ENCODE assay signal across 19 cellular contexts in the genomic region with DNA sequence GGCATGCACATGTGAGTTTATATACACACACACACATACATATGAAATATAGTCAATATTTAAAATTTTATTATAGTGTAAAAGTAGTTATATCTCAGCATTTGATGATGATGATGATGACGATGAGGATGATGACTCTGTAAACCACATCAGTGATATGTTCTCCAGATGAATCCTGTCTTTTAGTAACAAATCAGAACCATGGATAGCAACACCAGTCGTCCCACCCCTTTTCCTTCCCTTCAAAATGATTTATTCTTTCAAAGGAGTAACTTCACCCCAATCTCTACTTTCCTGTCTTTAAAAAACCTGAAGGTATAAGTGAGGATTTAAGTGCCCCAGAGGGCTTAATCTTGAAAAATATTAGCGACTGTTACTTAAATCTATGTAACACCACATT.
DNase-seq lines count a peak whose midpoint lies in the region; ATAC-seq and TF ChIP-seq lines count a peak whose summit lies in the region.
"Had no signal": no experiment of that assay in that cellular context is flagged by ENCODE, and none has a peak within 500 bp of the region (broad histone marks: within the 10 kb centered on the region; RNA-seq: fewer than 3 reads in every experiment).

No MANE protein-coding gene starts in this region.

- POLR2A ChIA-PET in activated CD4-positive, alpha-beta memory T cell treated with anti-CD3 and anti-CD28 coated beads for 36 hours (lab: Charles Lee): no interaction called here

- no peaks in the 10 kb centered on the region for H3K27me3 Mint-ChIP-seq in GM23338 (ENCODE audit: insufficient read depth, low read depth, poor library complexity)
- no peaks in the 10 kb centered on the region for H3K27me3 Mint-ChIP-seq in activated T-cell treated with anti-CD3 and anti-CD28 coated beads, Interleukin-2, amount 50 U/mL, for 4 hours (ENCODE audit: low read depth)
- H3K27me3 Mint-ChIP-seq in activated CD4-positive, alpha-beta memory T cell treated with anti-CD3 and anti-CD28 coated beads for 36 hours: no peaks in the 10 kb centered on the region
- H3K27me3 Mint-ChIP-seq: activated naive CD8-positive, alpha-beta T cell treated with anti-CD3 and anti-CD28 coated beads for 36 hours; CD4-positive, CD25-positive, alpha-beta regulatory T cell had no signal

- no peaks in the 10 kb centered on the region; the same call in 1 of the 2 replicates for H3K79me2 ChIP-seq in GM23338 (replicated peaks; ENCODE audit: insufficient read depth)

- TF ChIP-seq CTCF in GM23338 (conservative IDR thresholded peaks at IDR 0.05; ENCODE audit: low read depth in 2 of 2): no peak

- peaks cover 10% of the 10 kb centered on the region; the same call in 2 of the 3 replicates for H3K36me3 Mint-ChIP-seq in GM23338 (ENCODE audit: low read depth)
- H3K36me3 Mint-ChIP-seq in activated T-cell treated with anti-CD3 and anti-CD28 coated beads, Interleukin-2, amount 50 U/mL, for 4 hours (ENCODE audit: insufficient read depth): no peaks in the 10 kb centered on the region
- H3K36me3 Mint-ChIP-seq in activated CD4-positive, alpha-beta memory T cell treated with anti-CD3 and anti-CD28 coated beads for 36 hours: no peaks in the 10 kb centered on the region
- H3K36me3 Mint-ChIP-seq: activated naive CD8-positive, alpha-beta T cell treated with anti-CD3 and anti-CD28 coated beads for 36 hours; CD4-positive, CD25-positive, alpha-beta regulatory T cell had no signal

- H3K27ac Mint-ChIP-seq in GM23338: no peak overlapping the region
- no peak overlapping the region for H3K27ac Mint-ChIP-seq in activated CD4-positive, alpha-beta memory T cell treated with anti-CD3 and anti-CD28 coated beads for 36 hours
- H3K27ac Mint-ChIP-seq: activated naive CD8-positive, alpha-beta T cell treated with anti-CD3 and anti-CD28 coated beads for 36 hours; activated T-helper 17 cell treated with anti-CD3 and anti-CD28 coated beads, Interleukin-2, amount 50 U/mL, for 72 hours; CD4-positive, CD25-positive, alpha-beta regulatory T cell; HFFc6 had no signal

- no peak overlapping the region for H3K4me2 ChIP-seq in GM23338

- no peak for ATAC-seq in GM23338
- ATAC-seq in activated T-cell treated with anti-CD3 and anti-CD28 coated beads, Interleukin-2, amount 50 U/mL, for 4 hours: no peak
- no peak for ATAC-seq in HG03108 (IDR thresholded peaks at IDR 0.05; ENCODE audit: unreplicated experiment)
- ATAC-seq: activated T-helper 17 cell treated with anti-CD3 and anti-CD28 coated beads, Interleukin-2, amount 50 U/mL, for 72 hours; foreskin keratinocyte; left cardiac atrium had no signal

- no peaks in the 10 kb centered on the region for H3F3A ChIP-seq in GM23338 (replicated peaks; ENCODE audit: low read depth)

- H3K27me3 ChIP-seq in GM23338 (ENCODE audit: insufficient read depth): no peaks in the 10 kb centered on the region
- H3K27me3 ChIP-seq: foreskin keratinocyte, SJCRH30 had no signal

- no peak overlapping the region for H3K4me3 ChIP-seq in GM23338
- H3K4me3 ChIP-seq: SJCRH30 had no signal

- no peak overlapping the region for H3K27ac ChIP-seq in GM23338 (ENCODE audit: low read depth)
- H3K27ac ChIP-seq: foreskin keratinocyte, HL-60, SJCRH30 had no signal

- H3K9me2 ChIP-seq in GM23338 (ENCODE audit: insufficient read depth): no peaks in the 10 kb centered on the region

- no peak overlapping the region for H3K4me3 Mint-ChIP-seq in GM23338
- H3K4me3 Mint-ChIP-seq in activated T-cell treated with anti-CD3 and anti-CD28 coated beads, Interleukin-2, amount 50 U/mL, for 4 hours: no peak overlapping the region
- no peak overlapping the region for H3K4me3 Mint-ChIP-seq in activated CD4-positive, alpha-beta memory T cell treated with anti-CD3 and anti-CD28 coated beads for 36 hours
- H3K4me3 Mint-ChIP-seq: activated naive CD8-positive, alpha-beta T cell treated with anti-CD3 and anti-CD28 coated beads for 36 hours; activated T-helper 17 cell treated with anti-CD3 and anti-CD28 coated beads, Interleukin-2, amount 50 U/mL, for 72 hours; CD4-positive, CD25-positive, alpha-beta regulatory T cell; HFFc6 had no signal

- no peaks in the 10 kb centered on the region for H3K36me3 ChIP-seq in GM23338 (ENCODE audit: insufficient read depth)
- H3K36me3 ChIP-seq: SJCRH30 had no signal

- peaks cover 21% of the 10 kb centered on the region for H3K4me1 ChIP-seq in GM23338 (ENCODE audit: insufficient read depth)
- H3K4me1 ChIP-seq: foreskin keratinocyte, SJCRH30 had no signal

- H3K9me3 Mint-ChIP-seq in GM23338: peaks cover 10% of the 10 kb centered on the region
- H3K9me3 Mint-ChIP-seq in activated T-cell treated with anti-CD3 and anti-CD28 coated beads, Interleukin-2, amount 50 U/mL, for 4 hours: peaks cover 8% of the 10 kb centered on the region
- H3K9me3 Mint-ChIP-seq in activated CD4-positive, alpha-beta memory T cell treated with anti-CD3 and anti-CD28 coated beads for 36 hours: no peaks in the 10 kb centered on the region
- H3K9me3 Mint-ChIP-seq: activated naive CD8-positive, alpha-beta T cell treated with anti-CD3 and anti-CD28 coated beads for 36 hours had no signal

- H4K20me1 ChIP-seq in GM23338 (replicated peaks; ENCODE audit: insufficient read depth): no peaks in the 10 kb centered on the region

- peaks cover 13% of the 10 kb centered on the region for H3K4me1 Mint-ChIP-seq in GM23338
- no peaks in the 10 kb centered on the region for H3K4me1 Mint-ChIP-seq in activated T-cell treated with anti-CD3 and anti-CD28 coated beads, Interleukin-2, amount 50 U/mL, for 4 hours (ENCODE audit: low read depth)
- H3K4me1 Mint-ChIP-seq in activated CD4-positive, alpha-beta memory T cell treated with anti-CD3 and anti-CD28 coated beads for 36 hours (ENCODE audit: low read depth): no peaks in the 10 kb centered on the region
- H3K4me1 Mint-ChIP-seq: activated naive CD8-positive, alpha-beta T cell treated with anti-CD3 and anti-CD28 coated beads for 36 hours; activated T-helper 17 cell treated with anti-CD3 and anti-CD28 coated beads, Interleukin-2, amount 50 U/mL, for 72 hours; CD4-positive, CD25-positive, alpha-beta regulatory T cell had no signal

- H2AFZ ChIP-seq in GM23338: no peak overlapping the region

- intact Hi-C loops in activated CD4-positive, alpha-beta memory T cell treated with anti-CD3 and anti-CD28 coated beads for 36 hours (cut with micrococcal nuclease): no loop called here

- CTCF ChIA-PET in activated CD4-positive, alpha-beta memory T cell treated with anti-CD3 and anti-CD28 coated beads for 36 hours (lab: Charles Lee): no interaction called here

- DNase-seq in A172 (ENCODE audit: low spot score) (peak; percentile 44), GM23338 (ENCODE audit: low spot score) (peak; percentile 55), fibroblast of peridontal ligament (ENCODE audit: extremely low read depth) (peak; percentile 12)
- DNase-seq in activated T-cell treated with anti-CD3 and anti-CD28 coated beads, Interleukin-2, amount 50 U/mL, for 4 hours: no peak
- DNase-seq in activated T-cell treated with anti-CD3 and anti-CD28 coated beads, Interleukin-2, amount 50 U/mL, for 1 hour: no peak
- no peak for DNase-seq in activated CD4-positive, alpha-beta memory T cell treated with anti-CD3 and anti-CD28 coated beads for 36 hours
- DNase-seq: activated CD4-positive, alpha-beta T cell treated with anti-CD3 and anti-CD28 coated beads for 1 hour; activated naive CD8-positive, alpha-beta T cell treated with anti-CD3 and anti-CD28 coated beads for 36 hours; CD4-positive, CD25-positive, alpha-beta regulatory T cell; HFFc6; left cardiac atrium; NCI-H1436 treated with DMSO at 0.1 percent for 48 hours; NCI-H748 treated with DMSO at 0.1 percent for 48 hours had no signal

TF ChIP-seq in PFSK-1, 5 proteins besides CTCF, POLR2A, EP300 and RAD21:
- no peak for TF ChIP-seq TAF1 (IDR thresholded peaks at IDR 0.05; ENCODE audit: borderline replicate concordance, insufficient read depth, low read length)
- TF ChIP-seq POLR2AphosphoS5 (IDR thresholded peaks at IDR 0.05; ENCODE audit: low read depth, low read length): no peak
- no peak for TF ChIP-seq FOXP2 (optimal IDR thresholded peaks at IDR 0.05; ENCODE audit: borderline replicate concordance, extremely low read depth, extremely low read length, insufficient read depth)
- TF ChIP-seq, protein P1, sequence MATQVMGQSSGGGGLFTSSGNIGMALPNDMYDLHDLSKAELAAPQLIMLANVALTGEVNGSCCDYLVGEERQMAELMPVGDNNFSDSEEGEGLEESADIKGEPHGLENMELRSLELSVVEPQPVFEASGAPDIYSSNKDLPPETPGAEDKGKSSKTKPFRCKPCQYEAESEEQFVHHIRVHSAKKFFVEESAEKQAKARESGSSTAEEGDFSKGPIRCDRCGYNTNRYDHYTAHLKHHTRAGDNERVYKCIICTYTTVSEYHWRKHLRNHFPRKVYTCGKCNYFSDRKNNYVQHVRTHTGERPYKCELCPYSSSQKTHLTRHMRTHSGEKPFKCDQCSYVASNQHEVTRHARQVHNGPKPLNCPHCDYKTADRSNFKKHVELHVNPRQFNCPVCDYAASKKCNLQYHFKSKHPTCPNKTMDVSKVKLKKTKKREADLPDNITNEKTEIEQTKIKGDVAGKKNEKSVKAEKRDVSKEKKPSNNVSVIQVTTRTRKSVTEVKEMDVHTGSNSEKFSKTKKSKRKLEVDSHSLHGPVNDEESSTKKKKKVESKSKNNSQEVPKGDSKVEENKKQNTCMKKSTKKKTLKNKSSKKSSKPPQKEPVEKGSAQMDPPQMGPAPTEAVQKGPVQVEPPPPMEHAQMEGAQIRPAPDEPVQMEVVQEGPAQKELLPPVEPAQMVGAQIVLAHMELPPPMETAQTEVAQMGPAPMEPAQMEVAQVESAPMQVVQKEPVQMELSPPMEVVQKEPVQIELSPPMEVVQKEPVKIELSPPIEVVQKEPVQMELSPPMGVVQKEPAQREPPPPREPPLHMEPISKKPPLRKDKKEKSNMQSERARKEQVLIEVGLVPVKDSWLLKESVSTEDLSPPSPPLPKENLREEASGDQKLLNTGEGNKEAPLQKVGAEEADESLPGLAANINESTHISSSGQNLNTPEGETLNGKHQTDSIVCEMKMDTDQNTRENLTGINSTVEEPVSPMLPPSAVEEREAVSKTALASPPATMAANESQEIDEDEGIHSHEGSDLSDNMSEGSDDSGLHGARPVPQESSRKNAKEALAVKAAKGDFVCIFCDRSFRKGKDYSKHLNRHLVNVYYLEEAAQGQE (IDR thresholded peaks at IDR 0.05; ENCODE audit: insufficient read depth in 1 of 2, low read depth in 2 of 2, low read length in 2 of 2): peak; percentile 69 to 85
- no peak for TF ChIP-seq SIN3A (IDR thresholded peaks at IDR 0.05; ENCODE audit: borderline replicate concordance, insufficient read depth, low read length)

Comparison
In these comparisons a context has a peak if more than half of its experiments do, and no peak if none do; other contexts are left out.
1. DNase-seq: peak in A172 (single experiment), GM23338 (single experiment) and fibroblast of peridontal ligament (single experiment); none in activated T-cell treated with anti-CD3 and anti-CD28 coated beads, Interleukin-2, amount 50 U/mL, for 4 hours (single experiment), activated T-cell treated with anti-CD3 and anti-CD28 coated beads, Interleukin-2, amount 50 U/mL, for 1 hour (single experiment) and activated CD4-positive, alpha-beta memory T cell treated with anti-CD3 and anti-CD28 coated beads for 36 hours (single experiment).